ENCODE assay signal across 28 cellular contexts in the genomic region with DNA sequence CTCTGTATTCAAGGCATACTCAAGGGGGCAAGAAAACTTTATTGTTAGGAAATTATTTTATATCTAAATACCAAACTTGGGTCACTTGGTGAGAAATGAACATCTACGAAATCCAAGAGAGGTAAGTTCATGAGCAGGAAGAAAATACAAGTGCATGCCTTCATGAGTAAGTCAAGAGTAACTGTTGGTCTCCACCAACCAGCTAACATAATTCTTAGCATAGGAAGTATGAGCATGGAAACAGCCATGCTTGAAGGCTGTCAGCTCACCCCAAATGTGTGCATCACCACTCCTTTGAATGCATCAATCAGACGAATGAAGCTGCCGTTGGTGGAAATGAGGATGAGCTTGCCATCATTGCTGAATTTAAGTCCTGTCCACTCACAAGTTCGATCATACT. TPM values are rescaled to one million over a fixed set of nuclear protein-coding genes. Genes with fewer than 3 reads are reported as not detected.
A peak's percentile ranks its signal among the peaks of the same experiment; 100 is the strongest.
DNase-seq lines count a peak whose midpoint lies in the region; ATAC-seq and TF ChIP-seq lines count a peak whose summit lies in the region.
"Had no signal": no experiment of that assay in that cellular context is flagged by ENCODE, and none has a peak within 500 bp of the region (broad histone marks: within the 10 kb centered on the region; RNA-seq: fewer than 3 reads in every experiment).

No MANE protein-coding gene starts in this region.

- intact Hi-C loops in esophagus muscularis mucosa (cut with DNase I) (no loop called here), A673 (cut with micrococcal nuclease; ENCODE audit: unreplicated experiment) (no loop called here)

- ATAC-seq in stimulated activated naive CD8-positive, alpha-beta T cell treated with anti-CD3 and anti-CD28 coated beads, Interleukin-15, amount 100 ng/mL, for 72 hours: no peak
- ATAC-seq in HG03432 (IDR thresholded peaks at IDR 0.05; ENCODE audit: unreplicated experiment): no peak
- ATAC-seq in HG02571 (IDR thresholded peaks at IDR 0.05; ENCODE audit: unreplicated experiment): no peak
- ATAC-seq: left lung, Right ventricle myocardium inferior had no signal

- TF ChIP-seq POLR2A in esophagus muscularis mucosa (IDR thresholded peaks at IDR 0.05; ENCODE audit: low read depth): no peak

- peaks cover 93% of the 10 kb centered on the region for H3K4me1 Mint-ChIP-seq in stimulated activated naive CD8-positive, alpha-beta T cell treated with anti-CD3 and anti-CD28 coated beads, Interleukin-15, Interleukin-2, amounts not matched to agents 100 ng/mL and 50 ng/mL, for 24 hours (ENCODE audit: low read depth)
- H3K4me1 Mint-ChIP-seq in stimulated activated naive CD8-positive, alpha-beta T cell treated with anti-CD3 and anti-CD28 coated beads, Interleukin-15, amount 100 ng/mL, for 72 hours: peaks cover 96% of the 10 kb centered on the region
- peaks cover 95% of the 10 kb centered on the region for H3K4me1 Mint-ChIP-seq in activated CD4-positive, alpha-beta memory T cell treated with anti-CD3 and anti-CD28 coated beads, Interleukin-2, amount 10 ng/mL, durations not matched to agents 7 days and 5 days

- H3K36me3 Mint-ChIP-seq in stimulated activated naive CD8-positive, alpha-beta T cell treated with anti-CD3 and anti-CD28 coated beads, Interleukin-15, Interleukin-2, amounts not matched to agents 100 ng/mL and 50 ng/mL, for 24 hours (ENCODE audit: low read depth): peaks cover 97% of the 10 kb centered on the region
- H3K36me3 Mint-ChIP-seq in activated CD4-positive, alpha-beta memory T cell treated with anti-CD3 and anti-CD28 coated beads, Interleukin-2, amount 10 ng/mL, durations not matched to agents 7 days and 5 days (ENCODE audit: low read depth): peaks cover 98% of the 10 kb centered on the region

- H3K4me1 ChIP-seq in esophagus muscularis mucosa: peaks cover 0 to 65% (median 49%) of the 10 kb centered on the region in 4 donors
- no peaks in the 10 kb centered on the region for H3K4me1 ChIP-seq in A673 (ENCODE audit: insufficient read depth, low read length, poor library complexity, severe bottlenecking)
- H3K4me1 ChIP-seq: BE2C, parathyroid adenoma, testis had no signal

- 82% methylated on average over 4 of the region's 4 CpGs for WGBS in esophagus muscularis mucosa

- CTCF ChIA-PET in activated CD4-positive, alpha-beta memory T cell treated with anti-CD3 and anti-CD28 coated beads, Interleukin-2, amount 10 ng/mL, durations not matched to agents 7 days and 5 days (lab: Charles Lee): interaction anchor here (0.8 to 2.7 kb wide), 6 partner anchors 12 to 40 kb away, joined by 3 to 11 read pairs (median 4); partner anchors contain the start of genes TWF2 and WDR82
- CTCF ChIA-PET in A673 (lab: Charles Lee): no interaction called here

- no peaks in the 10 kb centered on the region for H3K27me3 Mint-ChIP-seq in stimulated activated naive CD8-positive, alpha-beta T cell treated with anti-CD3 and anti-CD28 coated beads, Interleukin-15, Interleukin-2, amounts not matched to agents 100 ng/mL and 50 ng/mL, for 24 hours
- H3K27me3 Mint-ChIP-seq in stimulated activated naive CD8-positive, alpha-beta T cell treated with anti-CD3 and anti-CD28 coated beads, Interleukin-15, amount 100 ng/mL, for 72 hours: no peaks in the 10 kb centered on the region
- H3K27me3 Mint-ChIP-seq in activated CD4-positive, alpha-beta memory T cell treated with anti-CD3 and anti-CD28 coated beads, Interleukin-2, amount 10 ng/mL, durations not matched to agents 7 days and 5 days: no peaks in the 10 kb centered on the region

- TF ChIP-seq EP300 in esophagus muscularis mucosa (IDR thresholded peaks at IDR 0.05): no peak

- no TSS peak for BruUV-seq in A673 (replicated peaks; lab: Mats Ljungman, UMichigan)

- peak overlapping the region in 3 of 4 donors; percentile 11 to 56 (median 45) for H3K27ac ChIP-seq in esophagus muscularis mucosa (replicated peaks in 1 of 4)
- no peak overlapping the region for H3K27ac ChIP-seq in A673 (ENCODE audit: low read depth, low read length, poor library complexity, severe bottlenecking)
- H3K27ac ChIP-seq: left lung, parathyroid adenoma, testis had no signal

- H3K27me3 ChIP-seq in esophagus muscularis mucosa (no peaks in the 10 kb centered on the region), A673 (replicated peaks; ENCODE audit: insufficient read depth, low read depth, low read length, poor library complexity) (no peaks in the 10 kb centered on the region)
- H3K27me3 ChIP-seq: BE2C, left lung, testis had no signal

- H3K27ac Mint-ChIP-seq in stimulated activated naive CD8-positive, alpha-beta T cell treated with anti-CD3 and anti-CD28 coated beads, Interleukin-15, Interleukin-2, amounts not matched to agents 100 ng/mL and 50 ng/mL, for 24 hours: peak overlapping the region; percentile 19
- no peak overlapping the region for H3K27ac Mint-ChIP-seq in stimulated activated naive CD8-positive, alpha-beta T cell treated with anti-CD3 and anti-CD28 coated beads, Interleukin-15, amount 100 ng/mL, for 72 hours
- peak overlapping the region; percentile 62 for H3K27ac Mint-ChIP-seq in activated CD4-positive, alpha-beta memory T cell treated with anti-CD3 and anti-CD28 coated beads, Interleukin-2, amount 10 ng/mL, durations not matched to agents 7 days and 5 days

- peaks cover 80 to 100% (median 100%) of the 10 kb centered on the region in 4 donors for H3K36me3 ChIP-seq in esophagus muscularis mucosa
- peaks cover 61% of the 10 kb centered on the region for H3K36me3 ChIP-seq in A673 (ENCODE audit: insufficient read depth, low read length, poor library complexity, severe bottlenecking)

- POLR2A ChIA-PET in activated CD4-positive, alpha-beta memory T cell treated with anti-CD3 and anti-CD28 coated beads, Interleukin-2, amount 10 ng/mL, durations not matched to agents 7 days and 5 days (lab: Charles Lee): interaction anchor here (1.1 to 16.6 kb wide), 4 partner anchors 18 to 22 kb away, joined by 3 to 313 read pairs (median 10); partner anchors contain the start of genes PPM1M, TWF2 and WDR82
- POLR2A ChIA-PET in A673 (lab: Charles Lee; ENCODE audit: low non-redundant PET): no interaction called here

- no peaks in the 10 kb centered on the region for H3K9me3 Mint-ChIP-seq in stimulated activated naive CD8-positive, alpha-beta T cell treated with anti-CD3 and anti-CD28 coated beads, Interleukin-15, Interleukin-2, amounts not matched to agents 100 ng/mL and 50 ng/mL, for 24 hours
- no peaks in the 10 kb centered on the region for H3K9me3 Mint-ChIP-seq in stimulated activated naive CD8-positive, alpha-beta T cell treated with anti-CD3 and anti-CD28 coated beads, Interleukin-15, amount 100 ng/mL, for 72 hours
- no peaks in the 10 kb centered on the region for H3K9me3 Mint-ChIP-seq in activated CD4-positive, alpha-beta memory T cell treated with anti-CD3 and anti-CD28 coated beads, Interleukin-2, amount 10 ng/mL, durations not matched to agents 7 days and 5 days
- H3K9me3 Mint-ChIP-seq: activated naive CD4-positive, alpha-beta T cell treated with anti-CD3 and anti-CD28 coated beads, Interleukin-2, amount 50 U/mL, for 72 hours had no signal

- H3K4me3 ChIP-seq in esophagus muscularis mucosa: no peak overlapping the region
- H3K4me3 ChIP-seq in A673 (ENCODE audit: low read depth, low read length, poor library complexity, severe bottlenecking): no peak overlapping the region
- H3K4me3 ChIP-seq: left lung, testis had no signal

- H3K4me3 Mint-ChIP-seq in stimulated activated naive CD8-positive, alpha-beta T cell treated with anti-CD3 and anti-CD28 coated beads, Interleukin-15, Interleukin-2, amounts not matched to agents 100 ng/mL and 50 ng/mL, for 24 hours: no peak overlapping the region
- H3K4me3 Mint-ChIP-seq in stimulated activated naive CD8-positive, alpha-beta T cell treated with anti-CD3 and anti-CD28 coated beads, Interleukin-15, amount 100 ng/mL, for 72 hours: no peak overlapping the region
- no peak overlapping the region for H3K4me3 Mint-ChIP-seq in activated CD4-positive, alpha-beta memory T cell treated with anti-CD3 and anti-CD28 coated beads, Interleukin-2, amount 10 ng/mL, durations not matched to agents 7 days and 5 days

- TF ChIP-seq CTCF in esophagus muscularis mucosa (IDR thresholded peaks at IDR 0.05) (no peak), A673 (conservative IDR thresholded peaks at IDR 0.05; ENCODE audit: low read depth, low read length) (no peak)

- no peaks in the 10 kb centered on the region for H3K9me3 ChIP-seq in esophagus muscularis mucosa
- H3K9me3 ChIP-seq in A673 (ENCODE audit: low read depth, low read length, poor library complexity, severe bottlenecking): no peaks in the 10 kb centered on the region
- H3K9me3 ChIP-seq: BE2C, left lung, SK-N-SH, testis had no signal

- DNase-seq in stimulated activated naive CD8-positive, alpha-beta T cell treated with anti-CD3 and anti-CD28 coated beads, Interleukin-15, amount 100 ng/mL, for 72 hours: no peak
- no peak for DNase-seq in activated CD4-positive, alpha-beta memory T cell treated with anti-CD3 and anti-CD28 coated beads, Interleukin-2, amount 10 ng/mL, durations not matched to agents 7 days and 5 days
- no peak for DNase-seq in esophagus muscularis mucosa (ENCODE audit: extremely low spot score)
- no peak for DNase-seq in A673 (ENCODE audit: low spot score)
- DNase-seq: activated CD4-positive, CD25-positive, alpha-beta regulatory T cell treated with anti-CD3 and anti-CD28 coated beads, Interleukin-2, amount 50 U/mL, for 72 hours; activated CD8-positive, alpha-beta memory T cell treated with anti-CD3 and anti-CD28 coated beads for 24 hours; aorta; BE2C; COR-L47; H7; Kasumi-1; left lung; mesendoderm; NCI-H1436; NCI-H2081; NCI-H345; SK-N-SH; small intestine; stimulated activated naive CD4-positive, alpha-beta T cell treated with Interleukin-2 at 50 U/mL for 16 hours; T-helper 2 cell; testis had no signal

RNA-seq across cellular contexts. Expression of gene PPM1M, which starts 13.9 kb away (rescaled TPM):
- 100 to 1,000 TPM; 123 to 124 TPM for total RNA-seq in activated CD4-positive, alpha-beta memory T cell treated with anti-CD3 and anti-CD28 coated beads, Interleukin-2, amount 10 ng/mL, durations not matched to agents 7 days and 5 days
- total RNA-seq in esophagus muscularis mucosa (10 to 100 TPM; 24.1 to 35.7 (median 32.4) TPM), A673 (2021) (3.6 and 5.8 TPM in 2 replicates)

RNA-seq across cellular contexts. Expression of gene WDR82, which starts 19.0 kb away (rescaled TPM):
- 100 to 1,000 TPM; 131 TPM for total RNA-seq in activated CD4-positive, alpha-beta memory T cell treated with anti-CD3 and anti-CD28 coated beads, Interleukin-2, amount 10 ng/mL, durations not matched to agents 7 days and 5 days
- total RNA-seq in esophagus muscularis mucosa (100 to 1,000 TPM in 1 of 4 donors, 10 to 100 TPM in 3; 62.6 to 101 (median 80.9) TPM), A673 (2021) (50.1 and 54.3 TPM in 2 replicates)

RNA-seq across cellular contexts. Expression of gene TWF2, which starts 20.5 kb away (rescaled TPM):
- 100 to 1,000 TPM; 118 to 119 TPM for total RNA-seq in activated CD4-positive, alpha-beta memory T cell treated with anti-CD3 and anti-CD28 coated beads, Interleukin-2, amount 10 ng/mL, durations not matched to agents 7 days and 5 days
- total RNA-seq in esophagus muscularis mucosa (10 to 100 TPM; 66.4 to 89.5 (median 79.9) TPM), A673 (2021) (18.3 and 21.0 TPM in 2 replicates)

RNA-seq across cellular contexts. Expression of gene GLYCTK, which starts 28.2 kb away (rescaled TPM):
- 10 to 100 TPM; 33.2 to 35.3 TPM for total RNA-seq in activated CD4-positive, alpha-beta memory T cell treated with anti-CD3 and anti-CD28 coated beads, Interleukin-2, amount 10 ng/mL, durations not matched to agents 7 days and 5 days
- total RNA-seq in esophagus muscularis mucosa: 1 to 10 TPM; 4.1 to 5.3 (median 4.8) TPM
- 4.3 and 5.1 TPM in 2 replicates for total RNA-seq in A673 (2021)

RNA-seq across cellular contexts. Expression of gene TLR9, which starts 34.0 kb away (rescaled TPM):
- total RNA-seq in activated CD4-positive, alpha-beta memory T cell treated with anti-CD3 and anti-CD28 coated beads, Interleukin-2, amount 10 ng/mL, durations not matched to agents 7 days and 5 days: under 1 TPM; 0.55 to 0.83 TPM
- total RNA-seq in esophagus muscularis mucosa (under 1 TPM in 3 of 4 donors, not detected in 1; 0.13 to 0.69 (median 0.17) TPM), A673 (2021) (not detected in 2 replicates)
- total RNA-seq: bronchial epithelial cell, H7 had no signal

Comparison
In these comparisons a context has a peak if more than half of its experiments do, and no peak if none do; other contexts are left out.
1. H3K27ac Mint-ChIP-seq: peak in stimulated activated naive CD8-positive, alpha-beta T cell treated with anti-CD3 and anti-CD28 coated beads, Interleukin-15, Interleukin-2, amounts not matched to agents 100 ng/mL and 50 ng/mL, for 24 hours (single experiment) and activated CD4-positive, alpha-beta memory T cell treated with anti-CD3 and anti-CD28 coated beads, Interleukin-2, amount 10 ng/mL, durations not matched to agents 7 days and 5 days (single experiment); none in stimulated activated naive CD8-positive, alpha-beta T cell treated with anti-CD3 and anti-CD28 coated beads, Interleukin-15, amount 100 ng/mL, for 72 hours (0 of 2).